1 cellular context compared by ENCODE assay signal in the genomic region with DNA sequence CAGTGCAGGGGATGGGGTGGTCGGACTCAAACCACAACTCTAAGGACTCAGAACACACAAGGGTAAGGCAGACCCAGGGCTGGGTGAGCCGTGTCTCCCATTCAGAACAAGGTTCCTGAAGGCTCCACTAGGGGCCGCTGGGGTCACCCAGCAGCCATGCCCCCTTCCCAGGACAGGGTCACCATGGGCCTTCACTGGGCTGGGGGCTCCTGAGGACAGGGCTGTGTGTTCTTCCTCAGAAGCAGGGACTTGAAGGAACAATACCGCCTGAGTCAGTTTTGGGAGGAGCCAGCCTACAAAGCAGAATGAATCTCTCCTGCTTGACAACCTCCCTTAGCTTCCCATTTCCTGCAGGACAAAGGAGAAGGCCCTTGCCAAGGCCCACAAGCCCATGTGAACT.
TF ChIP-seq lines count a peak whose summit lies in the region.

No MANE protein-coding gene starts in this region.

TF ChIP-seq in GM23338, 12 proteins besides CTCF, POLR2A, EP300 and RAD21 (continued from another document):
- TF ChIP-seq REST (IDR thresholded peaks at IDR 0.05; ENCODE audit: unreplicated experiment) (no peak), EZH2 (IDR thresholded peaks at IDR 0.05; ENCODE audit: low read depth, unreplicated experiment) (no peak)
